ENCODE assay signal across 8 cellular contexts in genomic region chr12:55619352-55620138, GRCh38. TPM values are rescaled to one million over a fixed set of nuclear protein-coding genes. Genes with fewer than 3 reads are reported as not detected.
DNase-seq lines count a peak whose midpoint lies in the region; ATAC-seq and TF ChIP-seq lines count a peak whose summit lies in the region.

No MANE protein-coding gene starts in this region.

- intact Hi-C loops in Calu3 (cut with micrococcal nuclease; ENCODE audit: unreplicated experiment), result loop anchor here (1.0 to 10.0 kb wide), 3 partner anchors 173 to 625 kb away; no protein-coding TSS in a partner anchor

- BruUV-seq in Calu3 (replicated peaks; lab: Mats Ljungman, UMichigan), result no TSS peak

- H3K36me3 Mint-ChIP-seq in Calu3 (ENCODE audit: insufficient read depth, unreplicated experiment), result no peaks in the 10 kb centered on the region

- H3K9me3 Mint-ChIP-seq in Calu3 (ENCODE audit: low read depth, unreplicated experiment), result peaks cover 10% of the 10 kb centered on the region

- no peak overlapping the region for H3K4me3 Mint-ChIP-seq in Calu3 (ENCODE audit: low read depth, unreplicated experiment)

- TF ChIP-seq CTCF in Calu3 (IDR thresholded peaks at IDR 0.05; ENCODE audit: unreplicated experiment), result peak; percentile 86

- no peaks in the 10 kb centered on the region for H3K4me1 Mint-ChIP-seq in Calu3 (ENCODE audit: low read depth, unreplicated experiment)

- H3K27ac Mint-ChIP-seq in Calu3 (ENCODE audit: unreplicated experiment), result no peak overlapping the region

- DNase-seq in Calu3 (peak; percentile 82), NCI-H2029 (lab: John Stamatoyannopoulos, UW) (peak; percentile 71), T-helper 1 cell (peak in 3 of 5 donors; percentile 32 to 64 (median 47)), medulla oblongata (ENCODE audit: extremely low spot score) (peak; percentile 94), ureter (ENCODE audit: low spot score) (peak; percentile 72)
- peak; percentile 56 for DNase-seq in effector CD4-positive, alpha-beta T cell

- peaks cover 18% of the 10 kb centered on the region for H3K27me3 Mint-ChIP-seq in Calu3 (ENCODE audit: unreplicated experiment)

- CTCF ChIA-PET in Calu3 (lab: Charles Lee), result interaction anchor here (0.8 to 2.5 kb wide), 2 partner anchors 101 to 431 kb away, joined by 3 to 15 read pairs; no protein-coding TSS in a partner anchor

- ATAC-seq in GM19025 (IDR thresholded peaks at IDR 0.05; ENCODE audit: low read depth, unreplicated experiment) (peak; percentile 55), HG03097 (IDR thresholded peaks at IDR 0.05; ENCODE audit: low FRiP score, unreplicated experiment) (peak; percentile 73)

RNA-seq across cellular contexts. Expression of gene OR10P1, which starts 17.1 kb away (rescaled TPM):
- not detected in 2 replicates for total RNA-seq in Calu3 (2022)
- not detected for total RNA-seq in ureter

RNA-seq across cellular contexts. Expression of gene OR2AP1, which starts 47.3 kb away (rescaled TPM):
- total RNA-seq in Calu3 (2022), result not detected in 2 replicates
- not detected for total RNA-seq in ureter

Comparison
In these comparisons a context has a peak if more than half of its experiments do, and no peak if none do; other contexts are left out.
1. Peak in every context shown above with its lines: DNase-seq and ATAC-seq.